Comparison of ENCODE assay signal across 13 cellular contexts in the genomic region with DNA sequence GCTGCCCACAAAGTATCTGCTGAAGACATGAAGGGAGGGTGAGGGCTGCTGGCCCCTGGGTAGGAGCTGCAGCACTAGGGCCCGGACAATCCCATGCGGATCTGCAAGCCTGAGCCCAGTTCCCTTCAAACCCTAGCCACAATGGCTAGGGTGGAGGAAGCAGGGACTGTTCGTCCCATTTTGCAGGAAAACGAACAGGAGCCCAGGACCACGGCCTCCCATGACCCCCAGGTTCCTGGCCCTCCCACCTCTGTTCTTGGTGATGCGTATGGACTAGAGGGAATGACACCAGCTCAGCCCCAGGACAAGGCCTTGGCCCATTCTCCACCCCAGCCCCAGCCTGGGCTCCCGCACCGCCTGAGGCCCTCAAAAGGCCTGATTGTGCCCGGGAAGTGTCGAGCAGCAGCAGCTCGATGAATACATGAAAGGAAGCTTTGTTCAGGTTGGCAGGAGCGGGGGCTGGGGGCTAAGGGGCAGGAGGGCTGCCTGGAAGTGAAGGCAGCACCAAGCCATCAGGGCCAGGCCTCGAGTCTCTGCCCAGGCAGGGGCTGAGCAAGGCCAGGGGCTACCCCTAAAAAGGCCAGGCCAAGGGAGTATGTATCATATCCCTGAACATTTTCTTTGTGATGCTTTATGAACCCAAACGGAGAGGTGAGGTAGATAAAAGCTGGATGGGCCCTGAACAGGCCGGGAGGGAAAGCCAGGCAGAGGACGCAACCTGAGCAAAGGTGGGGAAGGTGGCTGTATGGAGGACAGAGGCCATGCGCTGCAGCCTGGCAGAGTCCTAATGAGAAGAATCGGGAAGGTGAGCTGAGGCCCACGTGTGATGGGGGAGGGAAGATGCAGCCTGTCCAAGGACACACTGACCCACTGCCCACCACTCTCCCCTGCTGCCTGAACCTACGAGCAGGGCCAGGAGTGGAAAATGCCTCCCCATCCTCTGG. TPM values are rescaled to one million over a fixed set of nuclear protein-coding genes. Genes with fewer than 3 reads are reported as not detected.
DNase-seq lines count a peak whose midpoint lies in the region; ATAC-seq and TF ChIP-seq lines count a peak whose summit lies in the region.
"Had no signal": no experiment of that assay in that cellular context is flagged by ENCODE, and none has a peak within 500 bp of the region (broad histone marks: within the 10 kb centered on the region; RNA-seq: fewer than 3 reads in every experiment).

No MANE protein-coding gene starts in this region.

- H3K36me3 Mint-ChIP-seq in stimulated activated naive CD8-positive, alpha-beta T cell treated with anti-CD3 and anti-CD28 coated beads, Interleukin-15, Interleukin-2, amounts not matched to agents 100 ng/mL and 50 ng/mL, for 24 hours (ENCODE audit: low read depth): peaks cover 80% of the 10 kb centered on the region
- H3K36me3 Mint-ChIP-seq in brain (no peaks in the 10 kb centered on the region), type B pancreatic cell (no peaks in the 10 kb centered on the region)

- TF ChIP-seq CTCF in brain (conservative IDR thresholded peaks at IDR 0.05) (no peak), type B pancreatic cell (conservative IDR thresholded peaks at IDR 0.05) (no peak)

- peak overlapping the region; percentile 63 for H3K27ac Mint-ChIP-seq in stimulated activated naive CD8-positive, alpha-beta T cell treated with anti-CD3 and anti-CD28 coated beads, Interleukin-15, Interleukin-2, amounts not matched to agents 100 ng/mL and 50 ng/mL, for 24 hours
- peak overlapping the region; percentile 84 to 96 (median 95) for H3K27ac Mint-ChIP-seq in brain
- H3K27ac Mint-ChIP-seq in type B pancreatic cell: peak overlapping the region; percentile 17
- H3K27ac Mint-ChIP-seq: activated CD4-positive, alpha-beta memory T cell treated with anti-CD3 and anti-CD28 coated beads for 36 hours had no signal

- H3K4me1 Mint-ChIP-seq in stimulated activated naive CD8-positive, alpha-beta T cell treated with anti-CD3 and anti-CD28 coated beads, Interleukin-15, Interleukin-2, amounts not matched to agents 100 ng/mL and 50 ng/mL, for 24 hours (ENCODE audit: low read depth): peaks cover 85% of the 10 kb centered on the region
- H3K4me1 Mint-ChIP-seq in brain (peaks cover 54% of the 10 kb centered on the region), type B pancreatic cell (ENCODE audit: unreplicated experiment) (peaks cover 35% of the 10 kb centered on the region)

- no peaks in the 10 kb centered on the region for H3K9me3 Mint-ChIP-seq in stimulated activated naive CD8-positive, alpha-beta T cell treated with anti-CD3 and anti-CD28 coated beads, Interleukin-15, Interleukin-2, amounts not matched to agents 100 ng/mL and 50 ng/mL, for 24 hours
- H3K9me3 Mint-ChIP-seq in brain (no peaks in the 10 kb centered on the region), type B pancreatic cell (no peaks in the 10 kb centered on the region)
- H3K9me3 Mint-ChIP-seq: activated CD4-positive, alpha-beta memory T cell treated with anti-CD3 and anti-CD28 coated beads for 36 hours had no signal

- peak overlapping the region; percentile 41 for H3K4me3 Mint-ChIP-seq in stimulated activated naive CD8-positive, alpha-beta T cell treated with anti-CD3 and anti-CD28 coated beads, Interleukin-15, Interleukin-2, amounts not matched to agents 100 ng/mL and 50 ng/mL, for 24 hours
- H3K4me3 Mint-ChIP-seq in brain: peak overlapping the region in 4 of 5 experiments; percentile 20 to 68 (median 45)
- no peak overlapping the region for H3K4me3 Mint-ChIP-seq in type B pancreatic cell
- H3K4me3 Mint-ChIP-seq: activated CD4-positive, alpha-beta memory T cell treated with anti-CD3 and anti-CD28 coated beads for 36 hours had no signal

- no peak for ATAC-seq in stimulated activated naive CD8-positive, alpha-beta T cell treated with anti-CD3 and anti-CD28 coated beads, Interleukin-15, Interleukin-2, amounts not matched to agents 100 U/mL and 50 U/mL, for 24 hours
- no peak for ATAC-seq in GM19324 (IDR thresholded peaks at IDR 0.05; ENCODE audit: low FRiP score, unreplicated experiment)
- ATAC-seq: K562 had no signal

- no peaks in the 10 kb centered on the region for H3K27me3 Mint-ChIP-seq in stimulated activated naive CD8-positive, alpha-beta T cell treated with anti-CD3 and anti-CD28 coated beads, Interleukin-15, Interleukin-2, amounts not matched to agents 100 ng/mL and 50 ng/mL, for 24 hours
- peaks cover 2% of the 10 kb centered on the region for H3K27me3 Mint-ChIP-seq in brain
- H3K27me3 Mint-ChIP-seq in type B pancreatic cell: no peaks in the 10 kb centered on the region
- H3K27me3 Mint-ChIP-seq: activated CD4-positive, alpha-beta memory T cell treated with anti-CD3 and anti-CD28 coated beads for 36 hours had no signal

- DNase-seq in stimulated activated naive CD8-positive, alpha-beta T cell treated with anti-CD3 and anti-CD28 coated beads, Interleukin-15, Interleukin-2, amounts not matched to agents 100 U/mL and 50 U/mL, for 24 hours: no peak
- DNase-seq in middle frontal gyrus (ENCODE audit: extremely low spot score, low spot score) (peak; percentile 66), type B pancreatic cell (ENCODE audit: extremely low spot score, unreplicated experiment) (no peak), NOMO-1 (lab: John Stamatoyannopoulos, UW; ENCODE audit: unreplicated experiment in 2 of 2) (no peak)
- DNase-seq in activated effector memory CD4-positive, alpha-beta T cell treated with anti-CD3 and anti-CD28 coated beads, Interleukin-2, amount 50 U/mL, for 16 hours: no peak
- DNase-seq: activated CD4-positive, alpha-beta memory T cell treated with anti-CD3 and anti-CD28 coated beads for 36 hours; BE2C; left ventricle myocardium superior; small intestine had no signal

RNA-seq across cellular contexts. Expression of a gene that starts 12.2 kb away (rescaled TPM):
- polyA plus RNA-seq in brain (ENCODE audit: insufficient read depth, low read depth, low replicate concordance): 22.2 TPM
- 6.3 and 11.2 TPM in 2 replicates for total RNA-seq in type B pancreatic cell (ENCODE audit: low replicate concordance)

RNA-seq across cellular contexts. Expression of a gene that starts 39.4 kb away (rescaled TPM):
- 156 TPM for polyA plus RNA-seq in brain (ENCODE audit: insufficient read depth, low read depth, low replicate concordance)
- 42.0 and 57.0 TPM in 2 replicates for total RNA-seq in type B pancreatic cell (ENCODE audit: low replicate concordance)

RNA-seq across cellular contexts. Expression of a gene that starts 54.1 kb away (rescaled TPM):
- 1.1 TPM for polyA plus RNA-seq in brain (ENCODE audit: insufficient read depth, low read depth, low replicate concordance)
- 0.80 and 1.0 TPM in 2 replicates for total RNA-seq in type B pancreatic cell (ENCODE audit: low replicate concordance)

Comparison
In these comparisons a context has a peak if more than half of its experiments do, and no peak if none do; other contexts are left out.
1. H3K27ac Mint-ChIP-seq: peak in every context shown above with its lines; median percentile 95 in brain; 63 in stimulated activated naive CD8-positive, alpha-beta T cell treated with anti-CD3 and anti-CD28 coated beads, Interleukin-15, Interleukin-2, amounts not matched to agents 100 ng/mL and 50 ng/mL, for 24 hours; 17 in type B pancreatic cell.